ENCODE assay signal across 8 cellular contexts in the genomic region with DNA sequence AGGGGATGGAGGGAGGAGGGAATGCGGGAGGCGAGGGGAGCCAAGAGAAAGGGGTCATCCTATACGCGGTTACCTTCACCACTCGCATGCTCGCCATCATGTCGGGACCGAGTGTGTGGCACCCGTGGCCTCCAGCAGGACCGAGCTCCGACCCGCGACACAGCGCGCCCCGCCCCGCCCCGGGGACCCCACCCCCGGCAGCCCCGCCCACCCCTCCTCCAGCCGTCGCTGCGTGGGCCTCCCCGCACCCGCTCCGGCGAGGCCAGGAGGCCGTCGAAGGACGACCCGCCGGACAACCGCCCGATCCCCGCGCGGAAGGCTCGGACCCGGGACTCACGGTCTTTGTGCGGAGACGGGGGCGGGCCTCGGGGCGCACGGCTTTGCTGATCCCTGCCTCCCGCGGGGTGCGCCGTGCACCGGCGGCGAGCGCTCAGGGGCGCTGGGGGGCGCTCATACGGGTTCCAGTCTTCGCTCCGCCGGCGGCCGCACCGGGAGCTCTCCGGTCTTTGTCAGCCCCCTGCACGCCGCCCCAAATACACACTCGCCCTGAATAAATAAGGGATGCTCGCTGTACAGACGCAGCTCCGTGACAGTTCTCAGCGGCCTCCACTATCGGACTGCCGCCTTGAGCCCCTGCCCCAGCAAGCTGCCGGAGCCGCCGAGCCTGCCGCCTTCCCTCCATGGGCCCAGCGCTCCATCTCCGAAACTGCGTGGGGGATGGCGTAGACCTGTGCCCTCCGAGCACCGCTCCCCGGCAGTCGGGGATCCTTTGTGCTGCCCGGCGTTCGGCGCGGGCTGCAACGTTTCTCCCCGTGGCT. TPM values are rescaled to one million over a fixed set of nuclear protein-coding genes. Genes with fewer than 3 reads are reported as not detected.
A peak's percentile ranks its signal among the peaks of the same experiment; 100 is the strongest.
DNase-seq lines count a peak whose midpoint lies in the region; ATAC-seq lines count a peak whose summit lies in the region.

UBE2L6 (minus strand) TSS at position 161 of the 818 bp plus-strand sequence; CDS start at position 100, 61 bp downstream.

- H3K9me3 Mint-ChIP-seq in CD4-positive, alpha-beta memory T cell = no peaks in the 10 kb centered on the region

- H3K36me3 Mint-ChIP-seq in CD4-positive, alpha-beta memory T cell = peaks cover 4 to 35% of the 10 kb centered on the region in 2 donors

- peak within 1 kb of the TSS; percentile 97 to 99 (median 98) for H3K27ac Mint-ChIP-seq in CD4-positive, alpha-beta memory T cell

- peak within 1 kb of the TSS; percentile 93 for H3K27ac ChIP-seq in CD4-positive, alpha-beta memory T cell (ENCODE audit: low read depth, low read length)
- H3K27ac ChIP-seq in substantia nigra (ENCODE audit: low read depth, low read length, poor library complexity, severe bottlenecking) = peak within 1 kb of the TSS; percentile 92

- peaks cover 34% of the 10 kb centered on the region for H3K4me1 ChIP-seq in CD4-positive, alpha-beta memory T cell (ENCODE audit: insufficient read depth, low read length)
- H3K4me1 ChIP-seq in neuron (ENCODE audit: insufficient read depth, low read length) = peaks cover 29% of the 10 kb centered on the region

- H3K27me3 Mint-ChIP-seq in CD4-positive, alpha-beta memory T cell = no peaks in the 10 kb centered on the region

- H3K36me3 ChIP-seq in CD4-positive, alpha-beta memory T cell (ENCODE audit: insufficient read depth, low read length) = no peaks in the 10 kb centered on the region
- no peaks in the 10 kb centered on the region for H3K36me3 ChIP-seq in neuron (ENCODE audit: insufficient read depth, low read length)

- peak within 1 kb of the TSS; percentile 72 to 81 for H3K4me3 ChIP-seq in CD4-positive, alpha-beta memory T cell (ENCODE audit: low read length in 2 of 2)
- H3K4me3 ChIP-seq in neuron (ENCODE audit: low read length) = peak within 1 kb of the TSS; percentile 72

- H3K4me1 Mint-ChIP-seq in CD4-positive, alpha-beta memory T cell = peaks cover 27 to 65% (median 42%) of the 10 kb centered on the region in 4 donors

- peak; percentile 59 to 86 (median 66) for DNase-seq in CD4-positive, alpha-beta memory T cell
- DNase-seq in RPMI7951 (ENCODE audit: low read depth) = peak; percentile 24
- DNase-seq in activated gamma-delta T cell (lab: John Stamatoyannopoulos, UW) = peak; percentile 53
- peak; percentile 14 for DNase-seq in foreskin melanocyte
- peak in 45 of 49 donors; percentile 15 to 84 (median 65) for DNase-seq in substantia nigra (lab: John Stamatoyannopoulos, UW)

- peak within 1 kb of the TSS; percentile 84 for H2AFZ ChIP-seq in neuron (ENCODE audit: low read depth, low read length)

- CTCF ChIA-PET in CD4-positive, alpha-beta memory T cell (lab: Charles Lee; ENCODE audit: partially characterized antibody) = interaction anchor here (0.7 to 6.0 kb wide), 42 partner anchors 9 to 1009 kb away, joined by 3 to 181 read pairs (median 4); partner anchors contain the start of genes SELENOH, SLC43A1, TIMM10 and TMX2

- H3K9me3 ChIP-seq in CD4-positive, alpha-beta memory T cell (ENCODE audit: control insufficient read depth in 1 of 2, low read length in 2 of 2) = no peaks in the 10 kb centered on the region
- no peaks in the 10 kb centered on the region for H3K9me3 ChIP-seq in neuron (ENCODE audit: low read length)

- peak; percentile 52 for ATAC-seq in GM19328 (IDR thresholded peaks at IDR 0.05; ENCODE audit: unreplicated experiment)
- peak; percentile 65 for ATAC-seq in HG03460 (IDR thresholded peaks at IDR 0.05; ENCODE audit: unreplicated experiment)

- intact Hi-C loops in CD4-positive, alpha-beta memory T cell (cut with micrococcal nuclease) = loop anchor here (1.0 to 5.0 kb wide), 8 partner anchors 74 to 1010 kb away; partner anchors contain the start of genes LPXN, MED19, SELENOH and TMX2

- no peaks in the 10 kb centered on the region for H3K27me3 ChIP-seq in CD4-positive, alpha-beta memory T cell (ENCODE audit: insufficient read depth, low read length)
- H3K27me3 ChIP-seq in neuron (ENCODE audit: insufficient read depth, low read length) = no peaks in the 10 kb centered on the region

- POLR2A ChIA-PET in CD4-positive, alpha-beta memory T cell (lab: Charles Lee; ENCODE audit: partially characterized antibody) = interaction anchor here (0.6 to 2.9 kb wide), 21 partner anchors 9 to 1010 kb away, joined by 3 to 20 read pairs (median 5); partner anchors contain the start of genes MED19, SELENOH, SLC43A1 and SLC43A3

- H3K4me3 Mint-ChIP-seq in CD4-positive, alpha-beta memory T cell = peak within 1 kb of the TSS; percentile 94 to 100 (median 99)

RNA-seq across cellular contexts. Expression of gene UBE2L6, which starts in this region (rescaled TPM):
- 10 to 100 TPM; 79.7 to 82.9 TPM for total RNA-seq in CD4-positive, alpha-beta memory T cell
- 100 to 1,000 TPM; 257 to 320 TPM for polyA plus RNA-seq in CD4-positive, alpha-beta memory T cell
- 57.7 and 62.9 TPM in 2 replicates for total RNA-seq in RPMI7951 (2014; rRNA removed; shearing (Covaris generic))

Comparison
In these comparisons a context has a peak if more than half of its experiments do, and no peak if none do; other contexts are left out.
1. Peak in every context shown above with its lines: DNase-seq, ATAC-seq, H3K4me3 ChIP-seq and H3K27ac ChIP-seq.
2. DNase-seq: peak in every context shown above with its lines; median percentile 66 in CD4-positive, alpha-beta memory T cell; 65 in substantia nigra; 53 in activated gamma-delta T cell; 24 in RPMI7951; 14 in foreskin melanocyte.